ENCODE assay signal across 21 cellular contexts in genomic region chr12:56999456-56999855, GRCh38. TPM values are rescaled to one million over a fixed set of nuclear protein-coding genes. Genes with fewer than 3 reads are reported as not detected.
DNase-seq lines count a peak whose midpoint lies in the region; ATAC-seq, FAIRE-seq and TF ChIP-seq lines count a peak whose summit lies in the region.
"Had no signal": no experiment of that assay in that cellular context is flagged by ENCODE, and none has a peak within 500 bp of the region (broad histone marks: within the 10 kb centered on the region; RNA-seq: fewer than 3 reads in every experiment).

No MANE protein-coding gene starts in this region.

- H3K36me3 Mint-ChIP-seq in natural killer cell treated with Interleukin-12 subunit alpha and Interleukin-12 subunit beta and Interleukin-15 and Interleukin-18, amount 100 ng/mL, for 72 hours, result peaks cover 16% of the 10 kb centered on the region
- H3K36me3 Mint-ChIP-seq in natural killer cell, result no peaks in the 10 kb centered on the region

- DNase-seq in natural killer cell treated with Interleukin-12 subunit alpha and Interleukin-12 subunit beta and Interleukin-15 and Interleukin-18, amount 100 ng/mL, for 72 hours (ENCODE audit: low spot score), result no peak
- DNase-seq in natural killer cell (no peak), M059J (ENCODE audit: low read depth) (peak; percentile 68), GM12878 (ENCODE audit: low read depth, low spot score) (no peak), vagina (ENCODE audit: extremely low spot score in 2 of 2) (peak; percentile 32 to 43), SK-N-DZ (ENCODE audit: low spot score) (no peak), ascending aorta (ENCODE audit: low spot score in 2 of 2) (no peak), uterus (no peak)
- DNase-seq: activated T-cell treated with anti-CD3 and anti-CD28 coated beads for 4 hours, AML-193, anterior cingulate cortex, NCI-H2029, NCI-H524 treated with DMSO at 0.1 percent for 48 hours had no signal

- H3K79me2 ChIP-seq in GM12878 (ENCODE audit: control insufficient read depth, insufficient read depth, low read length), result no peaks in the 10 kb centered on the region; the same call in 1 of the 2 replicates

- H3K4me3 ChIP-seq in GM12878, result no peak overlapping the region
- no peak overlapping the region for H3K4me3 ChIP-seq in vagina
- no peak overlapping the region for H3K4me3 ChIP-seq in ascending aorta
- no peak overlapping the region for H3K4me3 ChIP-seq in uterus
- H3K4me3 ChIP-seq: hepatocyte, right atrium auricular region, SK-N-MC had no signal

- POLR2A ChIA-PET in GM12878 (lab: Charles Lee), result interaction anchor here (0.5 to 2.2 kb wide), 2 partner anchors 112 to 248 kb away, joined by 3 to 7 read pairs; partner anchors contain the start of gene STAT6

- H3K27ac ChIP-seq in GM12878 (ENCODE audit: control insufficient read depth, insufficient read depth), result peak overlapping the region; percentile 28
- no peak overlapping the region for H3K27ac ChIP-seq in vagina
- no peak overlapping the region for H3K27ac ChIP-seq in ascending aorta
- H3K27ac ChIP-seq in uterus, result no peak overlapping the region
- H3K27ac ChIP-seq: hepatocyte, right atrium auricular region, SK-N-MC had no signal

- RAD21 ChIA-PET in GM12878 (lab: Charles Lee; ENCODE audit: unreplicated experiment), result interaction anchor here (0.6 to 1.5 kb wide), 12 partner anchors 8 to 372 kb away, joined by 3 to 13 read pairs (median 4); partner anchors contain the start of genes PRIM1, PTGES3 and STAT6

- H3K9ac ChIP-seq in GM12878 (ENCODE audit: control insufficient read depth, insufficient read depth, low read length), result no peak overlapping the region

- peak overlapping the region; percentile 39 for H3K4me2 ChIP-seq in GM12878 (ENCODE audit: control insufficient read depth, insufficient read depth)
- H3K4me2 ChIP-seq: hepatocyte had no signal

- no peak for TF ChIP-seq CTCF in natural killer cell (IDR thresholded peaks at IDR 0.05)
- TF ChIP-seq CTCF in GM12878 (IDR thresholded peaks at IDR 0.05 in 2 of 3, conservative IDR thresholded peaks at IDR 0.05 in 1 of 3; ENCODE audit: control insufficient read depth in 2 of 3, extremely low read depth in 1 of 3, insufficient read depth in 1 of 3, low read depth in 3 of 3, low read length in 3 of 3), result no peak
- TF ChIP-seq CTCF in vagina (IDR thresholded peaks at IDR 0.05), result no peak
- no peak for TF ChIP-seq CTCF in ascending aorta (IDR thresholded peaks at IDR 0.05)
- TF ChIP-seq CTCF in uterus (IDR thresholded peaks at IDR 0.05), result no peak

- no peak for TF ChIP-seq EP300 in GM12878 (IDR thresholded peaks at IDR 0.05; ENCODE audit: borderline replicate concordance in 1 of 2, control insufficient read depth in 1 of 2, low read depth in 2 of 2, low read length in 2 of 2)

- H3K27me3 Mint-ChIP-seq in natural killer cell treated with Interleukin-12 subunit alpha and Interleukin-12 subunit beta and Interleukin-15 and Interleukin-18, amount 100 ng/mL, for 72 hours, result no peaks in the 10 kb centered on the region
- no peaks in the 10 kb centered on the region for H3K27me3 Mint-ChIP-seq in natural killer cell (ENCODE audit: low read depth in 2 of 2)

- CTCF ChIA-PET in GM12878 (lab: Yijun Ruan, JAX), result interaction anchor here (0.6 to 12.1 kb wide), 10 partner anchors 8 to 1360 kb away, joined by 3 to 177 read pairs (median 24); partner anchors contain the start of genes HSD17B6, PRIM1 and STAT6

- intact Hi-C loops in natural killer cell (cut with micrococcal nuclease) (no loop called here), GM12878 (cut with micrococcal nuclease; ENCODE audit: unreplicated experiment) (no loop called here), vagina (cut with DNase I) (no loop called here), ascending aorta (cut with DNase I) (no loop called here), uterus (cut with DNase I; ENCODE audit: low total_unique reads) (no loop called here)

- no peaks in the 10 kb centered on the region for H3K9me3 ChIP-seq in GM12878 (replicated peaks; ENCODE audit: control insufficient read depth, insufficient read depth, low read length)
- H3K9me3 ChIP-seq in vagina, result no peaks in the 10 kb centered on the region
- no peaks in the 10 kb centered on the region for H3K9me3 ChIP-seq in ascending aorta
- no peaks in the 10 kb centered on the region for H3K9me3 ChIP-seq in uterus
- H3K9me3 ChIP-seq: right atrium auricular region had no signal

- no peak for FAIRE-seq in GM12878 (lab: Jason Lieb, UNC)

- TF ChIP-seq RAD21 in GM12878 (IDR thresholded peaks at IDR 0.05; ENCODE audit: insufficient read depth, low read depth, low read length), result no peak

- SMC1A ChIA-PET in GM12878 (lab: Charles Lee; ENCODE audit: uncharacterized antibody, unreplicated experiment), result interaction anchor here (0.6 to 12.3 kb wide), 13 partner anchors 9 to 443 kb away, joined by 3 to 125 read pairs (median 3); partner anchors contain the start of genes HSD17B6 and STAT6

- in situ Hi-C loops in GM12878 (cut with MboI), result no loop called here

- no peak overlapping the region for H2AFZ ChIP-seq in GM12878 (ENCODE audit: control insufficient read depth, low read depth, low read length)
- H2AFZ ChIP-seq: hepatocyte had no signal

- H3K4me1 ChIP-seq in GM12878 (ENCODE audit: control insufficient read depth, insufficient read depth, low read length) (peaks cover 34% of the 10 kb centered on the region), vagina (peaks cover 24% of the 10 kb centered on the region), ascending aorta (no peaks in the 10 kb centered on the region), uterus (no peaks in the 10 kb centered on the region)

- TF ChIP-seq POLR2A in GM12878 (IDR thresholded peaks at IDR 0.05; ENCODE audit: low read depth, low read length) (no peak), vagina (IDR thresholded peaks at IDR 0.05) (no peak), uterus (IDR thresholded peaks at IDR 0.05) (no peak)

- no TSS peak for BruUV-seq in GM12878 (replicated peaks; lab: Mats Ljungman, UMichigan)

- H3K36me3 ChIP-seq in GM12878 (ENCODE audit: control insufficient read depth in 2 of 2, insufficient read depth in 2 of 2, low read length in 1 of 2) (peaks cover 1 to 6% of the 10 kb centered on the region in 2 experiments; a peak in 2 of 4 replicates), vagina (peaks cover 0 to 25% of the 10 kb centered on the region in 2 donors), ascending aorta (peaks cover 26 to 58% of the 10 kb centered on the region in 2 donors), uterus (no peaks in the 10 kb centered on the region)

- 68% methylated on average over 4 of the region's 4 CpGs for WGBS in GM12878 (ENCODE audit: insufficient coverage, insufficient replicate concordance, low lambda C conversion rate, missing lambda C conversion rate)

- peaks cover 52% of the 10 kb centered on the region in 2 donors for H3K4me1 Mint-ChIP-seq in natural killer cell treated with Interleukin-12 subunit alpha and Interleukin-12 subunit beta and Interleukin-15 and Interleukin-18, amount 100 ng/mL, for 72 hours (ENCODE audit: low read depth in 2 of 2)
- H3K4me1 Mint-ChIP-seq in natural killer cell, result peaks cover 19 to 41% of the 10 kb centered on the region in 2 donors
- H3K4me1 Mint-ChIP-seq: mesothelial cell of epicardium had no signal

- no peaks in the 10 kb centered on the region for H4K20me1 ChIP-seq in GM12878 (ENCODE audit: control insufficient read depth, insufficient read depth)

- H3K4me3 Mint-ChIP-seq in natural killer cell treated with Interleukin-12 subunit alpha and Interleukin-12 subunit beta and Interleukin-15 and Interleukin-18, amount 100 ng/mL, for 72 hours, result peak overlapping the region; percentile 74
- no peak overlapping the region for H3K4me3 Mint-ChIP-seq in natural killer cell
- H3K4me3 Mint-ChIP-seq: mesothelial cell of epicardium had no signal

- H3K9me3 Mint-ChIP-seq in natural killer cell treated with Interleukin-12 subunit alpha and Interleukin-12 subunit beta and Interleukin-15 and Interleukin-18, amount 100 ng/mL, for 72 hours, result no peaks in the 10 kb centered on the region
- no peaks in the 10 kb centered on the region for H3K9me3 Mint-ChIP-seq in natural killer cell
- H3K9me3 Mint-ChIP-seq: mesothelial cell of epicardium had no signal

- H3K27me3 ChIP-seq in GM12878 (replicated peaks in 1 of 2; ENCODE audit: control insufficient read depth in 2 of 2, insufficient read depth in 2 of 2, low read length in 1 of 2), result no peaks in the 10 kb centered on the region
- H3K27me3 ChIP-seq in vagina, result no peaks in the 10 kb centered on the region
- H3K27me3 ChIP-seq in ascending aorta, result no peaks in the 10 kb centered on the region
- no peaks in the 10 kb centered on the region for H3K27me3 ChIP-seq in uterus
- H3K27me3 ChIP-seq: hepatocyte, right atrium auricular region had no signal

- no peak for ATAC-seq in natural killer cell treated with Interleukin-12 subunit alpha and Interleukin-12 subunit beta and Interleukin-15 and Interleukin-18, amount 100 ng/mL, for 72 hours
- ATAC-seq in natural killer cell (no peak), GM12878 (no peak)
- ATAC-seq: HCT116 had no signal

- peak overlapping the region; percentile 89 for H3K27ac Mint-ChIP-seq in natural killer cell treated with Interleukin-12 subunit alpha and Interleukin-12 subunit beta and Interleukin-15 and Interleukin-18, amount 100 ng/mL, for 72 hours
- peak overlapping the region in 1 of 2 donors; percentile 2 for H3K27ac Mint-ChIP-seq in natural killer cell
- H3K27ac Mint-ChIP-seq: mesothelial cell of epicardium had no signal

RNA-seq across cellular contexts. Expression of gene ZBTB39, which starts 6.9 kb away (rescaled TPM):
- 10 to 100 TPM in 1 of 2 donors, 1 to 10 TPM in 1; 8.1 to 12.1 TPM for total RNA-seq in natural killer cell treated with Interleukin-12 subunit alpha and Interleukin-12 subunit beta and Interleukin-15 and Interleukin-18, amount 100 ng/mL, for 72 hours
- total RNA-seq in natural killer cell (10 to 100 TPM in 2 of 3 donors, 1 to 10 TPM in 1; 9.5 to 17.6 (median 12.5) TPM), GM12878 (2014; rRNA removed) (5.0 and 5.3 TPM in 2 replicates), GM12878 (2014; rRNA removed; fragmentation: Illumina TruSeq; extraction: Trizol) (4.0 and 4.1 TPM in 2 replicates), GM12878 (2021) (5.6 and 6.0 TPM in 2 replicates), vagina (6.1 TPM), ascending aorta (5.9 TPM), uterus (10 to 100 TPM in 2 of 4 donors, 1 to 10 TPM in 2; 7.6 to 13.0 (median 10.9) TPM)
- 3.3 TPM in 2 replicates for total RNA-seq in M059J (2014; rRNA removed; shearing (Covaris generic))
- 14.3 and 16.7 TPM in 2 replicates for total RNA-seq in GM12878 (2013; cell fraction: nucleolus; rRNA removed)
- 3.0 TPM for polyA plus RNA-seq in GM12878 (2011; ENCODE audit: low read depth)
- polyA plus RNA-seq in GM12878 (2011; rRNA removed) (5.2 and 6.8 TPM in 2 replicates), GM12878 (2014; fragmentation: Illumina TruSeq; extraction: Trizol) (4.7 and 4.8 TPM in 2 replicates), GM12878 (2014; fragmentation: Nextera tagmentation; extraction: Ambion mirVana) (under 1 TPM; 0.88 to 0.93 TPM), GM12878 (2014; rRNA removed) (4.2 and 4.4 TPM in 2 replicates), GM12878 (2016; fragmentation: Nextera tagmentation; extraction: Ambion mirVana) (1 to 10 TPM; 3.0 to 4.4 TPM)
- polyA plus RNA-seq in GM12878 (2011; cell fraction: cytosol; rRNA removed), result 5.6 and 6.2 TPM in 2 replicates
- 9.2 TPM in 2 replicates for polyA plus RNA-seq in GM12878 (2011; cell fraction: nucleus; rRNA removed)
- polyA plus RNA-seq in GM12878 (2012), result 3.3 and 3.6 TPM in 2 replicates
- polyA minus RNA-seq in GM12878 (2011; rRNA and poly(A)+ RNA removed), result 8.4 and 9.3 TPM in 2 replicates
- 2.5 and 2.8 TPM in 2 replicates for polyA minus RNA-seq in GM12878 (2011; cell fraction: cytosol; rRNA and poly(A)+ RNA removed)
- polyA minus RNA-seq in GM12878 (2011; cell fraction: nucleus; rRNA and poly(A)+ RNA removed), result 9.3 and 13.8 TPM in 2 replicates
- polyA plus RNA-seq in SK-N-DZ (2014; cell fraction: cytosol; rRNA removed), result 13.9 and 19.2 TPM in 2 replicates
- 11.6 and 15.3 TPM in 2 replicates for polyA plus RNA-seq in SK-N-DZ (2014; cell fraction: nucleus; rRNA removed)

RNA-seq across cellular contexts. Expression of gene TAC3, which starts 16.9 kb away (rescaled TPM):
- under 1 TPM in 1 of 2 donors, not detected in 1; 0.45 TPM for total RNA-seq in natural killer cell treated with Interleukin-12 subunit alpha and Interleukin-12 subunit beta and Interleukin-15 and Interleukin-18, amount 100 ng/mL, for 72 hours
- total RNA-seq in natural killer cell (not detected), GM12878 (2014; rRNA removed) (not detected in 2 replicates), GM12878 (2014; rRNA removed; fragmentation: Illumina TruSeq; extraction: Trizol) (not detected in 2 replicates), GM12878 (2021) (not detected in 2 replicates), vagina (not detected), ascending aorta (not detected), uterus (not detected)
- not detected in 2 replicates for total RNA-seq in M059J (2014; rRNA removed; shearing (Covaris generic))
- not detected in 2 replicates for total RNA-seq in GM12878 (2013; cell fraction: nucleolus; rRNA removed)
- not detected for polyA plus RNA-seq in GM12878 (2011; ENCODE audit: low read depth)
- polyA plus RNA-seq in GM12878 (2011; rRNA removed) (0.11 and 0.13 TPM in 2 replicates), GM12878 (2014; fragmentation: Illumina TruSeq; extraction: Trizol) (not detected in 2 replicates), GM12878 (2014; fragmentation: Nextera tagmentation; extraction: Ambion mirVana) (under 1 TPM; 0.13 to 0.18 TPM), GM12878 (2014; rRNA removed) (not detected in 2 replicates), GM12878 (2016; fragmentation: Nextera tagmentation; extraction: Ambion mirVana) (not detected)
- not detected in 2 replicates for polyA plus RNA-seq in GM12878 (2011; cell fraction: cytosol; rRNA removed)
- 0.15 and 0.22 TPM in 2 replicates for polyA plus RNA-seq in GM12878 (2011; cell fraction: nucleus; rRNA removed)
- not detected in 2 replicates for polyA plus RNA-seq in GM12878 (2012)
- polyA minus RNA-seq in GM12878 (2011; rRNA and poly(A)+ RNA removed), result not detected in 2 replicates
- not detected in 2 replicates for polyA minus RNA-seq in GM12878 (2011; cell fraction: cytosol; rRNA and poly(A)+ RNA removed)
- polyA minus RNA-seq in GM12878 (2011; cell fraction: nucleus; rRNA and poly(A)+ RNA removed), result not detected in 2 replicates
- polyA plus RNA-seq in SK-N-DZ (2014; cell fraction: cytosol; rRNA removed), result 22.2 and 24.3 TPM in 2 replicates
- polyA plus RNA-seq in SK-N-DZ (2014; cell fraction: nucleus; rRNA removed), result 7.5 and 10.3 TPM in 2 replicates
- total RNA-seq: cerebellum, kidney epithelial cell, right atrium auricular region had no signal

RNA-seq across cellular contexts. Expression of gene RDH16, which starts 42.0 kb away (rescaled TPM):
- under 1 TPM; 0.52 to 0.78 TPM for total RNA-seq in natural killer cell treated with Interleukin-12 subunit alpha and Interleukin-12 subunit beta and Interleukin-15 and Interleukin-18, amount 100 ng/mL, for 72 hours
- total RNA-seq in natural killer cell (1 to 10 TPM; 1.3 to 2.3 (median 1.6) TPM), GM12878 (2014; rRNA removed) (0.05 and 0.06 TPM in 2 replicates), GM12878 (2014; rRNA removed; fragmentation: Illumina TruSeq; extraction: Trizol) (0.04 TPM in 1 of 2 replicates, not detected in the other), GM12878 (2021) (0.31 TPM in 1 of 2 replicates, not detected in the other), vagina (2.9 TPM), ascending aorta (5.6 TPM), uterus (1 to 10 TPM in 3 of 4 donors, under 1 TPM in 1; 0.29 to 2.1 (median 1.3) TPM)
- total RNA-seq in M059J (2014; rRNA removed; shearing (Covaris generic)), result not detected in 2 replicates
- total RNA-seq in GM12878 (2013; cell fraction: nucleolus; rRNA removed), result 0.98 and 1.3 TPM in 2 replicates
- 0.21 TPM for polyA plus RNA-seq in GM12878 (2011; ENCODE audit: low read depth)
- polyA plus RNA-seq in GM12878 (2011; rRNA removed) (0.03 and 0.05 TPM in 2 replicates), GM12878 (2014; fragmentation: Illumina TruSeq; extraction: Trizol) (0.09 TPM in 1 of 2 replicates, not detected in the other), GM12878 (2014; fragmentation: Nextera tagmentation; extraction: Ambion mirVana) (under 1 TPM; 0.04 to 0.08 TPM), GM12878 (2014; rRNA removed) (0.15 and 0.18 TPM in 2 replicates), GM12878 (2016; fragmentation: Nextera tagmentation; extraction: Ambion mirVana) (under 1 TPM; 0.05 to 0.07 TPM)
- polyA plus RNA-seq in GM12878 (2011; cell fraction: cytosol; rRNA removed), result 0.04 and 0.05 TPM in 2 replicates
- polyA plus RNA-seq in GM12878 (2011; cell fraction: nucleus; rRNA removed), result 0.70 and 0.76 TPM in 2 replicates
- polyA plus RNA-seq in GM12878 (2012), result 0.15 and 0.19 TPM in 2 replicates
- polyA minus RNA-seq in GM12878 (2011; rRNA and poly(A)+ RNA removed), result 0.07 and 0.10 TPM in 2 replicates
- polyA minus RNA-seq in GM12878 (2011; cell fraction: cytosol; rRNA and poly(A)+ RNA removed), result not detected in 2 replicates
- polyA minus RNA-seq in GM12878 (2011; cell fraction: nucleus; rRNA and poly(A)+ RNA removed), result 0.12 TPM in 1 of 2 replicates, not detected in the other
- polyA plus RNA-seq in SK-N-DZ (2014; cell fraction: cytosol; rRNA removed), result 0.22 TPM in 1 of 2 replicates, not detected in the other
- 0.38 and 0.68 TPM in 2 replicates for polyA plus RNA-seq in SK-N-DZ (2014; cell fraction: nucleus; rRNA removed)
- total RNA-seq: kidney epithelial cell had no signal

RNA-seq across cellular contexts. Expression of gene MYO1A, which starts 50.5 kb away (rescaled TPM):
- total RNA-seq in natural killer cell treated with Interleukin-12 subunit alpha and Interleukin-12 subunit beta and Interleukin-15 and Interleukin-18, amount 100 ng/mL, for 72 hours, result 1 to 10 TPM in 1 of 2 donors, under 1 TPM in 1; 0.48 to 2.5 TPM
- total RNA-seq in natural killer cell (1 to 10 TPM in 1 of 3 donors, not detected in 2; 1.1 TPM), GM12878 (2014; rRNA removed) (0.05 TPM in 1 of 2 replicates, not detected in the other), GM12878 (2014; rRNA removed; fragmentation: Illumina TruSeq; extraction: Trizol) (0.13 and 0.14 TPM in 2 replicates), GM12878 (2021) (0.08 and 0.10 TPM in 2 replicates), vagina (1.2 TPM), ascending aorta (not detected), uterus (1 to 10 TPM in 1 of 4 donors, under 1 TPM in 1, not detected in 2; 0.59 to 1.3 TPM)
- not detected in 2 replicates for total RNA-seq in M059J (2014; rRNA removed; shearing (Covaris generic))
- 0.34 and 0.98 TPM in 2 replicates for total RNA-seq in GM12878 (2013; cell fraction: nucleolus; rRNA removed)
- polyA plus RNA-seq in GM12878 (2011; ENCODE audit: low read depth), result not detected
- polyA plus RNA-seq in GM12878 (2011; rRNA removed) (0.16 and 0.23 TPM in 2 replicates), GM12878 (2014; fragmentation: Illumina TruSeq; extraction: Trizol) (0.16 TPM in 1 of 2 replicates, not detected in the other), GM12878 (2014; fragmentation: Nextera tagmentation; extraction: Ambion mirVana) (under 1 TPM in 1 of 2 experiments, not detected in 1; 0.05 TPM), GM12878 (2014; rRNA removed) (0.01 and 0.15 TPM in 2 replicates), GM12878 (2016; fragmentation: Nextera tagmentation; extraction: Ambion mirVana) (under 1 TPM; 0.27 to 0.34 TPM)
- 0.09 and 0.15 TPM in 2 replicates for polyA plus RNA-seq in GM12878 (2011; cell fraction: cytosol; rRNA removed)
- 1.1 and 2.2 TPM in 2 replicates for polyA plus RNA-seq in GM12878 (2011; cell fraction: nucleus; rRNA removed)
- polyA plus RNA-seq in GM12878 (2012), result 0.22 and 0.43 TPM in 2 replicates
- polyA minus RNA-seq in GM12878 (2011; rRNA and poly(A)+ RNA removed), result 0.51 and 1.9 TPM in 2 replicates
- polyA minus RNA-seq in GM12878 (2011; cell fraction: cytosol; rRNA and poly(A)+ RNA removed), result not detected in 2 replicates
- polyA minus RNA-seq in GM12878 (2011; cell fraction: nucleus; rRNA and poly(A)+ RNA removed), result 0.48 and 0.97 TPM in 2 replicates
- not detected in 2 replicates for polyA plus RNA-seq in SK-N-DZ (2014; cell fraction: cytosol; rRNA removed)
- polyA plus RNA-seq in SK-N-DZ (2014; cell fraction: nucleus; rRNA removed), result 0.22 TPM in 1 of 2 replicates, not detected in the other
- total RNA-seq: kidney epithelial cell, temporal lobe had no signal

Comparison
In these comparisons a context has a peak if more than half of its experiments do, and no peak if none do; other contexts are left out.
1. DNase-seq: peak in M059J (single experiment) and vagina (2 of 2); none in natural killer cell treated with Interleukin-12 subunit alpha and Interleukin-12 subunit beta and Interleukin-15 and Interleukin-18, amount 100 ng/mL, for 72 hours (single experiment), natural killer cell (single experiment), GM12878 (single experiment), SK-N-DZ (single experiment), ascending aorta (0 of 2) and uterus (0 of 2).